Comparison of ENCODE assay signal across 8 cellular contexts in genomic region chr13:75876371-75877050, GRCh38.
DNase-seq lines count a peak whose midpoint lies in the region; ATAC-seq and TF ChIP-seq lines count a peak whose summit lies in the region.

No MANE protein-coding gene starts in this region.

- peaks cover 4% of the 10 kb centered on the region for H3K27me3 Mint-ChIP-seq in CD4-positive, alpha-beta T cell

- no peaks in the 10 kb centered on the region for H3K27me3 ChIP-seq in CD4-positive, alpha-beta T cell (ENCODE audit: control insufficient read depth, insufficient read depth, low read length)

- H3K36me3 Mint-ChIP-seq in CD4-positive, alpha-beta T cell (ENCODE audit: low read depth), result no peaks in the 10 kb centered on the region

- peak; percentile 89 for TF ChIP-seq CTCF in CD4-positive, alpha-beta T cell (IDR thresholded peaks at IDR 0.05)

- H3K4me3 Mint-ChIP-seq in CD4-positive, alpha-beta T cell, result peak overlapping the region; percentile 52

- DNase-seq in CD4-positive, alpha-beta T cell, result peak; percentile 13 to 46 (median 28)
- peak; percentile 70 to 85 for DNase-seq in NCI-H526 (lab: John Stamatoyannopoulos, UW)
- peak; percentile 31 to 32 for DNase-seq in activated CD4-positive, alpha-beta T cell treated with anti-CD3 and anti-CD28 coated beads, Interleukin-2, amount 50 U/mL, for 4 hours
- DNase-seq in ecto neural progenitor cell (ENCODE audit: low spot score), result peak; percentile 64
- DNase-seq in medulla oblongata (ENCODE audit: extremely low spot score), result peak; percentile 82
- DNase-seq in stimulated activated CD8-positive, alpha-beta memory T cell treated with anti-CD3 and anti-CD28 coated beads, Interleukin-15, amount 100 ng/mL, for 48 hours (ENCODE audit: low read depth in 2 of 2), result peak; percentile 9 to 15

- CTCF ChIA-PET in CD4-positive, alpha-beta T cell (lab: Charles Lee), result interaction anchor here (0.7 to 3.4 kb wide), 12 partner anchors 8 to 1027 kb away, joined by 3 to 13 read pairs (median 4); no protein-coding TSS in a partner anchor

- intact Hi-C loops in CD4-positive, alpha-beta T cell (cut with DNase I, micrococcal nuclease), result loop anchor here (1.0 to 10.0 kb wide), 4 partner anchors 596 to 1108 kb away; no protein-coding TSS in a partner anchor

- H3K27ac ChIP-seq in CD4-positive, alpha-beta T cell (ENCODE audit: low read depth, low read length), result no peak overlapping the region

- no peak overlapping the region for H3K27ac Mint-ChIP-seq in CD4-positive, alpha-beta T cell

- H3K9me3 ChIP-seq in CD4-positive, alpha-beta T cell (ENCODE audit: control insufficient read depth, low read length), result no peaks in the 10 kb centered on the region

- POLR2A ChIA-PET in CD4-positive, alpha-beta T cell (lab: Charles Lee), result no interaction called here

- ATAC-seq in CD4-positive, alpha-beta T cell (ENCODE audit: poor library complexity), result peak; percentile 93
- ATAC-seq in GM19324 (IDR thresholded peaks at IDR 0.05; ENCODE audit: low FRiP score, unreplicated experiment) (peak; percentile 65), HG03342 (IDR thresholded peaks at IDR 0.05; ENCODE audit: unreplicated experiment) (peak; percentile 95)

- H3K4me1 Mint-ChIP-seq in CD4-positive, alpha-beta T cell (ENCODE audit: low read depth), result peaks cover 15% of the 10 kb centered on the region

- H3K9me3 Mint-ChIP-seq in CD4-positive, alpha-beta T cell, result no peaks in the 10 kb centered on the region

Comparison
In these comparisons a context has a peak if more than half of its experiments do, and no peak if none do; other contexts are left out.
1. DNase-seq: peak in every context shown above with its lines; median percentile 82 in medulla oblongata; 78 in NCI-H526; 64 in ecto neural progenitor cell; 32 in activated CD4-positive, alpha-beta T cell treated with anti-CD3 and anti-CD28 coated beads, Interleukin-2, amount 50 U/mL, for 4 hours; 28 in CD4-positive, alpha-beta T cell; 12 in stimulated activated CD8-positive, alpha-beta memory T cell treated with anti-CD3 and anti-CD28 coated beads, Interleukin-15, amount 100 ng/mL, for 48 hours.